ENCODE assay signal across 16 cellular contexts in the genomic region with DNA sequence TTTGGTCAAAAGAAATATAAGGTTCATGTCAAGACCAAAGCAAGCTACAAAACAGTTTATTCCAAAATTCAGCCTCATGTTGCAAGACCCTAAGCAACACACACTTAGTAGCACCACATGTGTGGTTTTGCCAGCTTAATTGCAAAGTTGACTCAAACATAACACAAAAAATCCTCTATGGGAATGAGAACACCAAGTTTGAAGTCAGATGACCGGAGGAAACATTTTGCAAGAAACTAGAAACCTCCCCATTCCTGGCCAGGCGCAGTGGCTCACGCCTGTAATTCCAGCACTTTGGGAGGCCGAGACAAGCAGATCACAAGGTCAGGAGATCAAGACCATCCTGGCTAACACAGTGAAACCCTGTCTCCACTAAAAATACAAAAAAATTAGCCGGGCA.
"Had no signal": no experiment of that assay in that cellular context is flagged by ENCODE, and none has a peak within 500 bp of the region (broad histone marks: within the 10 kb centered on the region; RNA-seq: fewer than 3 reads in every experiment).

No MANE protein-coding gene starts in this region.

- H3K9me3 ChIP-seq: lower lobe of right lung, stomach had no signal

- H3K36me3 ChIP-seq: lower lobe of right lung, stomach had no signal

- ATAC-seq: activated CD8-positive, alpha-beta T cell treated with anti-CD3 and anti-CD28 coated beads, Interleukin-2, amount 10 ng/mL, durations not matched to agents 7 days and 5 days; lower lobe of right lung; T-cell had no signal

- H3K4me3 ChIP-seq: lower lobe of right lung, stomach had no signal

- DNase-seq: activated CD4-positive, alpha-beta T cell treated with anti-CD3 and anti-CD28 coated beads, Interleukin-2, amount 10 ng/mL, durations not matched to agents 7 days and 5 days; activated CD4-positive, CD25-positive, alpha-beta regulatory T cell; activated CD8-positive, alpha-beta T cell treated with anti-CD3 and anti-CD28 coated beads, Interleukin-2, amount 10 ng/mL, durations not matched to agents 7 days and 5 days; activated naive CD4-positive, alpha-beta T cell treated with Interleukin-2 at 50 U/mL for 16 hours; activated naive CD8-positive, alpha-beta T cell treated with anti-CD3 and anti-CD28 coated beads, Interleukin-2, amount 10 ng/mL, durations not matched to agents 7 days and 5 days; activated T-cell treated with anti-CD3 and anti-CD28 coated beads, Interleukin-2, amount 50 U/mL, for 24 hours; central memory CD4-positive, alpha-beta T cell; lower lobe of right lung; midbrain; posterior cingulate gyrus; retina; small intestine; stimulated activated CD4-positive, alpha-beta T cell treated with anti-CD3 and anti-CD28 coated beads, Interleukin-15, amount 100 ng/mL, for 24 hours; stimulated activated CD4-positive, alpha-beta T cell treated with anti-CD3 and anti-CD28 coated beads, Interleukin-2, amount 100 ng/mL, for 48 hours; stomach; T-cell had no signal

- H3K4me1 ChIP-seq: lower lobe of right lung, stomach had no signal

- H3K27ac ChIP-seq: lower lobe of right lung, stomach had no signal
